25 cellular contexts compared by ENCODE assay signal in genomic region chr14:102663031-102663430, GRCh38.
A peak's percentile ranks its signal among the peaks of the same experiment; 100 is the strongest.
DNase-seq lines count a peak whose midpoint lies in the region; ATAC-seq and TF ChIP-seq lines count a peak whose summit lies in the region.
"Had no signal": no experiment of that assay in that cellular context is flagged by ENCODE, and none has a peak within 500 bp of the region (broad histone marks: within the 10 kb centered on the region; RNA-seq: fewer than 3 reads in every experiment).

No MANE protein-coding gene starts in this region.

- no peak overlapping the region for H2BK20ac ChIP-seq in H9 (ENCODE audit: low read depth, low read length, poor library complexity, severe bottlenecking)

- H2AFZ ChIP-seq in H9 (ENCODE audit: low read length): no peak overlapping the region

- H4K91ac ChIP-seq in H9 (ENCODE audit: insufficient read length, low read depth, low read length): no peak overlapping the region

- H4K8ac ChIP-seq in H9 (replicated peaks; ENCODE audit: insufficient read length, low read depth, low read length): no peak overlapping the region

- no peaks in the 10 kb centered on the region for H4K20me1 ChIP-seq in H9 (ENCODE audit: control insufficient read depth, insufficient read depth, insufficient read length)

- no peaks in the 10 kb centered on the region for H3K9me3 ChIP-seq in H9 (ENCODE audit: control insufficient read depth, low read depth, low read length)
- H3K9me3 ChIP-seq: body of pancreas, prostate gland, thyroid gland had no signal

- no peak overlapping the region for H2AK5ac ChIP-seq in H9 (ENCODE audit: insufficient read length, low read length)

- H3K9me3 Mint-ChIP-seq in H9 (no peaks in the 10 kb centered on the region), nephron progenitor cell (no peaks in the 10 kb centered on the region)
- H3K9me3 Mint-ChIP-seq: activated naive CD8-positive, alpha-beta T cell treated with anti-CD3 and anti-CD28 coated beads, Interleukin-2, amount 50 U/mL, for 24 hours; stimulated activated naive CD8-positive, alpha-beta T cell treated with anti-CD3 and anti-CD28 coated beads, Interleukin-15, amount 100 ng/mL, for 72 hours had no signal

- no peak overlapping the region for H4K5ac ChIP-seq in H9 (ENCODE audit: insufficient read length, low read depth, low read length)

- no peaks in the 10 kb centered on the region; a peak in 2 of 7 replicates for H3K36me3 Mint-ChIP-seq in H9 (ENCODE audit: insufficient read depth in 1 of 3, low read depth in 3 of 3)
- H3K36me3 Mint-ChIP-seq in nephron progenitor cell (ENCODE audit: low read depth): peaks cover 20% of the 10 kb centered on the region

- no peak overlapping the region for H3K9ac ChIP-seq in H9 (ENCODE audit: extremely low read depth, insufficient read length, low read length)

- H2BK15ac ChIP-seq in H9 (ENCODE audit: low read depth, low read length): no peak overlapping the region

- H3K18ac ChIP-seq in H9 (ENCODE audit: insufficient read length, low read depth, low read length): no peak overlapping the region

- peak overlapping the region; percentile 19 for H3T11ph ChIP-seq in H9 (ENCODE audit: low read length)

- H3K56ac ChIP-seq in H9 (ENCODE audit: insufficient read length, low read depth, low read length): no peak overlapping the region

- H3K4me3 Mint-ChIP-seq in H9 (peak overlapping the region; percentile 25 to 35; a peak in 4 of 5 replicates), nephron progenitor cell (no peak overlapping the region)
- H3K4me3 Mint-ChIP-seq: activated naive CD8-positive, alpha-beta T cell treated with anti-CD3 and anti-CD28 coated beads, Interleukin-2, amount 50 U/mL, for 24 hours; stimulated activated naive CD8-positive, alpha-beta T cell treated with anti-CD3 and anti-CD28 coated beads, Interleukin-15, amount 100 ng/mL, for 72 hours had no signal

- H3K79me2 ChIP-seq in H9 (ENCODE audit: insufficient read depth, low read length): peaks cover 16% of the 10 kb centered on the region; the same call in 1 of the 2 replicates

- H2BK120ac ChIP-seq in H9 (ENCODE audit: low read depth, low read length, poor library complexity, severe bottlenecking): no peak overlapping the region

- no peak overlapping the region for H3K23ac ChIP-seq in H9 (ENCODE audit: insufficient read length, low read depth, low read length)

- H3K27me3 ChIP-seq in H9 (ENCODE audit: insufficient read depth, low read length): no peaks in the 10 kb centered on the region
- H3K27me3 ChIP-seq: body of pancreas, thyroid gland had no signal

- no peak overlapping the region for H3K4me3 ChIP-seq in fibroblast of pulmonary artery (replicated peaks; ENCODE audit: low read depth, low read length)
- H3K4me3 ChIP-seq: body of pancreas, lung, prostate gland, thyroid gland had no signal

- H2BK12ac ChIP-seq in H9 (ENCODE audit: insufficient read length, low read depth, low read length): no peak overlapping the region

- H3K27ac Mint-ChIP-seq in H9 (peak overlapping the region; percentile 85 to 100 (median 96)), nephron progenitor cell (peak overlapping the region; percentile 76)
- H3K27ac Mint-ChIP-seq: activated naive CD8-positive, alpha-beta T cell treated with anti-CD3 and anti-CD28 coated beads, Interleukin-2, amount 50 U/mL, for 24 hours; stimulated activated naive CD8-positive, alpha-beta T cell treated with anti-CD3 and anti-CD28 coated beads, Interleukin-15, amount 100 ng/mL, for 72 hours had no signal

- H3K4me1 ChIP-seq in H9 (ENCODE audit: insufficient read depth, low read length): peaks cover 13% of the 10 kb centered on the region; the same call in 1 of the 2 replicates
- H3K4me1 ChIP-seq: thyroid gland had no signal

- H3K23me2 ChIP-seq in H9 (ENCODE audit: insufficient read length, low read depth, low read length, poor library complexity, severe bottlenecking): no peaks in the 10 kb centered on the region

- H3K14ac ChIP-seq in H9 (ENCODE audit: insufficient read depth, low read length): no peak overlapping the region

- TF ChIP-seq CTCF in H9 (conservative IDR thresholded peaks at IDR 0.05) (no peak), fibroblast of pulmonary artery (IDR thresholded peaks at IDR 0.05; ENCODE audit: low read length, missing control alignments) (no peak), nephron progenitor cell (IDR thresholded peaks at IDR 0.05) (no peak)

- no peak for ATAC-seq in GM21526 (IDR thresholded peaks at IDR 0.05; ENCODE audit: low FRiP score, unreplicated experiment)
- no peak for ATAC-seq in HG03108 (IDR thresholded peaks at IDR 0.05; ENCODE audit: unreplicated experiment)
- ATAC-seq: activated naive CD8-positive, alpha-beta T cell treated with anti-CD3 and anti-CD28 coated beads, Interleukin-2, amount 50 U/mL, for 24 hours; body of pancreas; stimulated activated naive CD8-positive, alpha-beta T cell treated with anti-CD3 and anti-CD28 coated beads, Interleukin-15, amount 100 ng/mL, for 72 hours had no signal

- no peak overlapping the region for H2BK5ac ChIP-seq in H9 (ENCODE audit: insufficient read length, low read length)

- H3K4me2 ChIP-seq in H9 (ENCODE audit: insufficient read depth, insufficient read length, low read length): peak overlapping the region; percentile 26

- peak; percentile 56 for DNase-seq in H9
- DNase-seq in SK-N-DZ (ENCODE audit: low spot score): peak; percentile 5
- DNase-seq in fibroblast of pulmonary artery (ENCODE audit: low read depth): peak; percentile 44
- no peak for DNase-seq in nephron progenitor cell
- no peak for DNase-seq in activated naive CD4-positive, alpha-beta T cell (lab: John Stamatoyannopoulos, UW)
- no peak for DNase-seq in NCI-H2029 (lab: John Stamatoyannopoulos, UW)
- DNase-seq: activated CD4-positive, alpha-beta T cell treated with anti-CD3 and anti-CD28 coated beads, Interleukin-2, amount 50 U/mL, for 48 hours; activated CD4-positive, CD25-positive, alpha-beta regulatory T cell; activated CD8-positive, alpha-beta memory T cell treated with anti-CD3 and anti-CD28 coated beads, Interleukin-2, amount 50 U/mL, for 4 hours; activated naive CD8-positive, alpha-beta T cell treated with anti-CD3 and anti-CD28 coated beads, Interleukin-2, amount 50 U/mL, for 24 hours; body of pancreas; C1 segment of cervical spinal cord; cerebellar nuclear complex; effector CD4-positive, alpha-beta T cell; hippocampal formation; kidney; MV-4-11; NCI-H1694 treated with DMSO at 0.1 percent for 48 hours; NCI-H526; stimulated activated naive CD8-positive, alpha-beta T cell treated with anti-CD3 and anti-CD28 coated beads, Interleukin-15, amount 100 ng/mL, for 72 hours; thyroid gland had no signal

- no CpG with 5 or more reads among the region's 3 CpGs for WGBS in H9 (ENCODE audit: extremely low coverage, insufficient read length, low lambda C conversion rate)

- H3K79me1 ChIP-seq in H9 (ENCODE audit: insufficient read depth, low read depth, low read length, poor library complexity, severe bottlenecking): peaks cover 1% of the 10 kb centered on the region

- H3K4ac ChIP-seq in H9 (ENCODE audit: low read depth, low read length): no peak overlapping the region; the same call in 1 of the 2 replicates

- H3K27me3 Mint-ChIP-seq in H9 (ENCODE audit: low read depth) (no peaks in the 10 kb centered on the region), nephron progenitor cell (ENCODE audit: low read depth, poor library complexity) (no peaks in the 10 kb centered on the region)
- H3K27me3 Mint-ChIP-seq: activated naive CD8-positive, alpha-beta T cell treated with anti-CD3 and anti-CD28 coated beads, Interleukin-2, amount 50 U/mL, for 24 hours; stimulated activated naive CD8-positive, alpha-beta T cell treated with anti-CD3 and anti-CD28 coated beads, Interleukin-15, amount 100 ng/mL, for 72 hours had no signal

- H3K27ac ChIP-seq in H9 (ENCODE audit: insufficient read length, low read depth, low read length): peak overlapping the region; percentile 76
- H3K27ac ChIP-seq: body of pancreas, prostate gland, thyroid gland had no signal

- H3K4me1 Mint-ChIP-seq in H9: peaks cover 56 to 63% of the 10 kb centered on the region in 2 experiments
- H3K4me1 Mint-ChIP-seq in nephron progenitor cell: peaks cover 20% of the 10 kb centered on the region

Comparison
In these comparisons a context has a peak if more than half of its experiments do, and no peak if none do; other contexts are left out.
1. DNase-seq: peak in H9 (single experiment), SK-N-DZ (single experiment) and fibroblast of pulmonary artery (single experiment); none in nephron progenitor cell (single experiment), activated naive CD4-positive, alpha-beta T cell (0 of 4) and NCI-H2029 (single experiment).